In genomic region chr1:23967871-23968270, GRCh38 we compare ENCODE assay signal across 23 cellular contexts. TPM values are rescaled to one million over a fixed set of nuclear protein-coding genes. Genes with fewer than 3 reads are reported as not detected.
DNase-seq lines count a peak whose midpoint lies in the region; ATAC-seq and TF ChIP-seq lines count a peak whose summit lies in the region.
"Had no signal": no experiment of that assay in that cellular context is flagged by ENCODE, and none has a peak within 500 bp of the region (broad histone marks: within the 10 kb centered on the region; RNA-seq: fewer than 3 reads in every experiment).

No MANE protein-coding gene starts in this region.

- no peak overlapping the region for H3K9ac ChIP-seq in neural progenitor cell

- no peak for DNase-seq in activated CD4-positive, alpha-beta T cell treated with anti-CD3 and anti-CD28 coated beads, Interleukin-2, amount 10 ng/mL, durations not matched to agents 24 days and 14 days
- no peak for DNase-seq in activated CD4-positive, alpha-beta T cell treated with anti-CD3 and anti-CD28 coated beads for 1 hour
- DNase-seq in CD8-positive, alpha-beta memory T cell, result no peak
- no peak for DNase-seq in activated naive CD8-positive, alpha-beta T cell treated with anti-CD3 and anti-CD28 coated beads, Interleukin-2, amount 10 ng/mL, durations not matched to agents 7 days and 5 days
- no peak for DNase-seq in neural progenitor cell (ENCODE audit: low spot score)
- DNase-seq in NCI-H69 (lab: John Stamatoyannopoulos, UW), result no peak
- no peak for DNase-seq in NCI-H2081 treated with DMSO at 0.1 percent for 48 hours (lab: John Stamatoyannopoulos, UW)
- no peak for DNase-seq in breast epithelium (ENCODE audit: low spot score in 2 of 2)
- DNase-seq: ACHN; activated CD4-positive, alpha-beta T cell treated with anti-CD3 and anti-CD28 coated beads, Interleukin-2, amount 50 U/mL, for 4 hours; GOT3; immature natural killer cell; IMR-90; left ventricle myocardium superior; MG63; NCI-H1436 treated with DMSO at 0.1 percent for 48 hours; NCI-H524 treated with DMSO at 0.1 percent for 48 hours; nucleus accumbens; stimulated activated CD4-positive, alpha-beta T cell treated with anti-CD3 and anti-CD28 coated beads, Interleukin-12 subunit alpha, Interleukin-12 subunit beta, amount 100 ng/mL, for 4 hours; SW 1271 had no signal

- no peaks in the 10 kb centered on the region for H3K27me3 ChIP-seq in CD8-positive, alpha-beta memory T cell (ENCODE audit: insufficient read depth, low read length, poor library complexity, severe bottlenecking)
- no peaks in the 10 kb centered on the region for H3K27me3 ChIP-seq in neural progenitor cell
- H3K27me3 ChIP-seq in breast epithelium, result no peaks in the 10 kb centered on the region
- H3K27me3 ChIP-seq: MG63, suprapubic skin had no signal

- no peak for ATAC-seq in activated naive CD8-positive, alpha-beta T cell treated with anti-CD3 and anti-CD28 coated beads, Interleukin-2, amount 10 ng/mL, durations not matched to agents 7 days and 5 days (ENCODE audit: low read depth)
- ATAC-seq: left ventricle myocardium superior had no signal

- H3K9me3 Mint-ChIP-seq in activated CD4-positive, alpha-beta T cell treated with anti-CD3 and anti-CD28 coated beads, Interleukin-2, amount 10 ng/mL, durations not matched to agents 24 days and 14 days, result no peaks in the 10 kb centered on the region
- no peaks in the 10 kb centered on the region for H3K9me3 Mint-ChIP-seq in CD8-positive, alpha-beta memory T cell
- no peaks in the 10 kb centered on the region for H3K9me3 Mint-ChIP-seq in activated naive CD8-positive, alpha-beta T cell treated with anti-CD3 and anti-CD28 coated beads, Interleukin-2, amount 10 ng/mL, durations not matched to agents 7 days and 5 days
- H3K9me3 Mint-ChIP-seq in neural progenitor cell, result no peaks in the 10 kb centered on the region
- H3K9me3 Mint-ChIP-seq: dendritic cell treated with granulocyte-macrophage colony-stimulating factor and Interleukin-4, amounts not matched to agents 40 ng/mL and 50 ng/mL, for 4 days; immature natural killer cell had no signal

- peaks cover 81% of the 10 kb centered on the region for H3K79me2 ChIP-seq in neural progenitor cell (ENCODE audit: low read depth)

- no peak overlapping the region for H3K27ac ChIP-seq in CD8-positive, alpha-beta memory T cell (ENCODE audit: low read depth, low read length)
- peak overlapping the region; percentile 46 for H3K27ac ChIP-seq in neural progenitor cell
- no peak overlapping the region for H3K27ac ChIP-seq in breast epithelium
- H3K27ac ChIP-seq: suprapubic skin had no signal

- H4K20me1 ChIP-seq in neural progenitor cell (ENCODE audit: low read depth), result peaks cover 86% of the 10 kb centered on the region

- H3K4me1 ChIP-seq in CD8-positive, alpha-beta memory T cell (ENCODE audit: insufficient read depth, low read length), result peaks cover 16% of the 10 kb centered on the region
- H3K4me1 ChIP-seq in neural progenitor cell, result no peaks in the 10 kb centered on the region
- no peaks in the 10 kb centered on the region for H3K4me1 ChIP-seq in breast epithelium

- no peak overlapping the region for H3K4me2 ChIP-seq in neural progenitor cell

- no peaks in the 10 kb centered on the region for H3K9me3 ChIP-seq in CD8-positive, alpha-beta memory T cell (ENCODE audit: low read length)
- no peaks in the 10 kb centered on the region for H3K9me3 ChIP-seq in neural progenitor cell (ENCODE audit: low read depth)
- H3K9me3 ChIP-seq in breast epithelium, result no peaks in the 10 kb centered on the region
- H3K9me3 ChIP-seq: MG63, suprapubic skin had no signal

- peaks cover 34% of the 10 kb centered on the region for H3K4me1 Mint-ChIP-seq in activated CD4-positive, alpha-beta T cell treated with anti-CD3 and anti-CD28 coated beads, Interleukin-2, amount 10 ng/mL, durations not matched to agents 24 days and 14 days
- peaks cover 20 to 57% (median 54%) of the 10 kb centered on the region in 3 donors for H3K4me1 Mint-ChIP-seq in CD8-positive, alpha-beta memory T cell
- peaks cover 44% of the 10 kb centered on the region for H3K4me1 Mint-ChIP-seq in activated naive CD8-positive, alpha-beta T cell treated with anti-CD3 and anti-CD28 coated beads, Interleukin-2, amount 10 ng/mL, durations not matched to agents 7 days and 5 days
- H3K4me1 Mint-ChIP-seq in neural progenitor cell, result no peaks in the 10 kb centered on the region

- intact Hi-C loops in activated CD4-positive, alpha-beta T cell treated with anti-CD3 and anti-CD28 coated beads, Interleukin-2, amount 10 ng/mL, durations not matched to agents 24 days and 14 days (cut with micrococcal nuclease), result no loop called here
- intact Hi-C loops in breast epithelium (cut with DNase I; ENCODE audit: low total_unique reads), result no loop called here

- TF ChIP-seq CTCF in neural progenitor cell (IDR thresholded peaks at IDR 0.05) (no peak), breast epithelium (IDR thresholded peaks at IDR 0.05) (no peak)

- POLR2A ChIA-PET in CD8-positive, alpha-beta memory T cell (lab: Charles Lee), result interaction anchor here (0.7 kb wide), 2 partner anchors 12 to 573 kb away, joined by 3 to 4 read pairs; partner anchors contain the start of gene SRSF10
- POLR2A ChIA-PET in activated naive CD8-positive, alpha-beta T cell treated with anti-CD3 and anti-CD28 coated beads, Interleukin-2, amount 10 ng/mL, durations not matched to agents 7 days and 5 days (lab: Charles Lee), result interaction anchor here (1.1 to 1.8 kb wide), 3 partner anchors 8 to 12 kb away, joined by 5 to 8 read pairs (median 5); partner anchors contain the start of genes PNRC2 and SRSF10

- H3K4me3 ChIP-seq in CD8-positive, alpha-beta memory T cell (ENCODE audit: low read length), result no peak overlapping the region
- H3K4me3 ChIP-seq in neural progenitor cell (no peak overlapping the region), breast epithelium (no peak overlapping the region)
- H3K4me3 ChIP-seq: MG63, suprapubic skin had no signal

- CTCF ChIA-PET in CD8-positive, alpha-beta memory T cell (lab: Charles Lee), result no interaction called here

- peak overlapping the region; percentile 23 for H3K27ac Mint-ChIP-seq in activated CD4-positive, alpha-beta T cell treated with anti-CD3 and anti-CD28 coated beads, Interleukin-2, amount 10 ng/mL, durations not matched to agents 24 days and 14 days
- peak overlapping the region in 5 of 8 donors; percentile 22 to 82 (median 66) for H3K27ac Mint-ChIP-seq in CD8-positive, alpha-beta memory T cell
- H3K27ac Mint-ChIP-seq in activated naive CD8-positive, alpha-beta T cell treated with anti-CD3 and anti-CD28 coated beads, Interleukin-2, amount 10 ng/mL, durations not matched to agents 7 days and 5 days, result peak overlapping the region; percentile 13
- H3K27ac Mint-ChIP-seq in neural progenitor cell, result no peak overlapping the region
- H3K27ac Mint-ChIP-seq: dendritic cell treated with granulocyte-macrophage colony-stimulating factor and Interleukin-4, amounts not matched to agents 40 ng/mL and 50 ng/mL, for 4 days had no signal

- no peaks in the 10 kb centered on the region for H3K27me3 Mint-ChIP-seq in activated CD4-positive, alpha-beta T cell treated with anti-CD3 and anti-CD28 coated beads, Interleukin-2, amount 10 ng/mL, durations not matched to agents 24 days and 14 days
- H3K27me3 Mint-ChIP-seq in CD8-positive, alpha-beta memory T cell, result no peaks in the 10 kb centered on the region
- H3K27me3 Mint-ChIP-seq in activated naive CD8-positive, alpha-beta T cell treated with anti-CD3 and anti-CD28 coated beads, Interleukin-2, amount 10 ng/mL, durations not matched to agents 7 days and 5 days, result no peaks in the 10 kb centered on the region
- H3K27me3 Mint-ChIP-seq in neural progenitor cell (ENCODE audit: insufficient read depth, low read depth), result peaks cover 3% of the 10 kb centered on the region
- H3K27me3 Mint-ChIP-seq: dendritic cell treated with granulocyte-macrophage colony-stimulating factor and Interleukin-4, amounts not matched to agents 40 ng/mL and 50 ng/mL, for 4 days had no signal

- peaks cover 83% of the 10 kb centered on the region for H3F3A ChIP-seq in neural progenitor cell (ENCODE audit: low read depth)

- peaks cover 24% of the 10 kb centered on the region for H3K36me3 ChIP-seq in CD8-positive, alpha-beta memory T cell (ENCODE audit: insufficient read depth, low read length)
- peaks cover 32% of the 10 kb centered on the region for H3K36me3 ChIP-seq in neural progenitor cell
- H3K36me3 ChIP-seq in breast epithelium, result no peaks in the 10 kb centered on the region

- H2AFZ ChIP-seq in neural progenitor cell (replicated peaks), result no peak overlapping the region

- no peak overlapping the region for H3K4me3 Mint-ChIP-seq in activated CD4-positive, alpha-beta T cell treated with anti-CD3 and anti-CD28 coated beads, Interleukin-2, amount 10 ng/mL, durations not matched to agents 24 days and 14 days
- H3K4me3 Mint-ChIP-seq in CD8-positive, alpha-beta memory T cell, result peak overlapping the region in 1 of 7 donors; percentile 31
- no peak overlapping the region for H3K4me3 Mint-ChIP-seq in activated naive CD8-positive, alpha-beta T cell treated with anti-CD3 and anti-CD28 coated beads, Interleukin-2, amount 10 ng/mL, durations not matched to agents 7 days and 5 days
- no peak overlapping the region for H3K4me3 Mint-ChIP-seq in neural progenitor cell
- H3K4me3 Mint-ChIP-seq: dendritic cell treated with granulocyte-macrophage colony-stimulating factor and Interleukin-4, amounts not matched to agents 40 ng/mL and 50 ng/mL, for 4 days; immature natural killer cell had no signal

- H3K36me3 Mint-ChIP-seq in activated CD4-positive, alpha-beta T cell treated with anti-CD3 and anti-CD28 coated beads, Interleukin-2, amount 10 ng/mL, durations not matched to agents 24 days and 14 days (ENCODE audit: low read depth), result peaks cover 66% of the 10 kb centered on the region
- H3K36me3 Mint-ChIP-seq in CD8-positive, alpha-beta memory T cell, result peaks cover 3 to 82% (median 18%) of the 10 kb centered on the region in 3 donors
- peaks cover 28% of the 10 kb centered on the region for H3K36me3 Mint-ChIP-seq in activated naive CD8-positive, alpha-beta T cell treated with anti-CD3 and anti-CD28 coated beads, Interleukin-2, amount 10 ng/mL, durations not matched to agents 7 days and 5 days
- H3K36me3 Mint-ChIP-seq in neural progenitor cell, result peaks cover 22% of the 10 kb centered on the region

- no peak for TF ChIP-seq POLR2A in breast epithelium (IDR thresholded peaks at IDR 0.05)

RNA-seq across cellular contexts. Expression of gene PNRC2, which starts 8.2 kb away (rescaled TPM):
- total RNA-seq in activated CD4-positive, alpha-beta T cell treated with anti-CD3 and anti-CD28 coated beads, Interleukin-2, amount 10 ng/mL, durations not matched to agents 24 days and 14 days, result 140 TPM in 2 replicates
- 100 to 1,000 TPM; 149 to 157 TPM for total RNA-seq in CD8-positive, alpha-beta memory T cell
- polyA plus RNA-seq in CD8-positive, alpha-beta memory T cell, result 123 TPM
- 100 to 1,000 TPM; 188 to 200 TPM for total RNA-seq in activated naive CD8-positive, alpha-beta T cell treated with anti-CD3 and anti-CD28 coated beads, Interleukin-2, amount 10 ng/mL, durations not matched to agents 7 days and 5 days
- total RNA-seq in neural progenitor cell (ENCODE audit: low replicate concordance) (258 and 365 TPM in 2 replicates), breast epithelium (100 to 1,000 TPM; 126 to 163 (median 134) TPM)

RNA-seq across cellular contexts. Expression of gene SRSF10, which starts 12.3 kb away (rescaled TPM):
- total RNA-seq in activated CD4-positive, alpha-beta T cell treated with anti-CD3 and anti-CD28 coated beads, Interleukin-2, amount 10 ng/mL, durations not matched to agents 24 days and 14 days, result 236 and 247 TPM in 2 replicates
- 100 to 1,000 TPM; 190 to 199 TPM for total RNA-seq in CD8-positive, alpha-beta memory T cell
- 111 TPM for polyA plus RNA-seq in CD8-positive, alpha-beta memory T cell
- 100 to 1,000 TPM; 202 to 223 TPM for total RNA-seq in activated naive CD8-positive, alpha-beta T cell treated with anti-CD3 and anti-CD28 coated beads, Interleukin-2, amount 10 ng/mL, durations not matched to agents 7 days and 5 days
- total RNA-seq in neural progenitor cell (ENCODE audit: low replicate concordance) (161 and 219 TPM in 2 replicates), breast epithelium (100 to 1,000 TPM in 2 of 3 donors, 10 to 100 TPM in 1; 99.4 to 156 (median 116) TPM)

RNA-seq across cellular contexts. Expression of gene CNR2, which starts 54.7 kb away (rescaled TPM):
- total RNA-seq in activated CD4-positive, alpha-beta T cell treated with anti-CD3 and anti-CD28 coated beads, Interleukin-2, amount 10 ng/mL, durations not matched to agents 24 days and 14 days, result 0.02 TPM in 1 of 2 replicates, not detected in the other
- under 1 TPM; 0.18 to 0.20 TPM for total RNA-seq in CD8-positive, alpha-beta memory T cell
- polyA plus RNA-seq in CD8-positive, alpha-beta memory T cell, result 5.3 TPM
- total RNA-seq in activated naive CD8-positive, alpha-beta T cell treated with anti-CD3 and anti-CD28 coated beads, Interleukin-2, amount 10 ng/mL, durations not matched to agents 7 days and 5 days, result 1 to 10 TPM; 2.0 TPM
- total RNA-seq in neural progenitor cell (ENCODE audit: low replicate concordance) (not detected in 2 replicates), breast epithelium (under 1 TPM in 1 of 3 donors, not detected in 2; under 0.01 TPM)
- total RNA-seq: endothelial cell of umbilical vein, IMR-90, left ventricle myocardium superior, suprapubic skin had no signal
- polyA plus RNA-seq: endothelial cell of umbilical vein, IMR-90 had no signal
